Comparison of ENCODE assay signal across 8 cellular contexts in the genomic region with DNA sequence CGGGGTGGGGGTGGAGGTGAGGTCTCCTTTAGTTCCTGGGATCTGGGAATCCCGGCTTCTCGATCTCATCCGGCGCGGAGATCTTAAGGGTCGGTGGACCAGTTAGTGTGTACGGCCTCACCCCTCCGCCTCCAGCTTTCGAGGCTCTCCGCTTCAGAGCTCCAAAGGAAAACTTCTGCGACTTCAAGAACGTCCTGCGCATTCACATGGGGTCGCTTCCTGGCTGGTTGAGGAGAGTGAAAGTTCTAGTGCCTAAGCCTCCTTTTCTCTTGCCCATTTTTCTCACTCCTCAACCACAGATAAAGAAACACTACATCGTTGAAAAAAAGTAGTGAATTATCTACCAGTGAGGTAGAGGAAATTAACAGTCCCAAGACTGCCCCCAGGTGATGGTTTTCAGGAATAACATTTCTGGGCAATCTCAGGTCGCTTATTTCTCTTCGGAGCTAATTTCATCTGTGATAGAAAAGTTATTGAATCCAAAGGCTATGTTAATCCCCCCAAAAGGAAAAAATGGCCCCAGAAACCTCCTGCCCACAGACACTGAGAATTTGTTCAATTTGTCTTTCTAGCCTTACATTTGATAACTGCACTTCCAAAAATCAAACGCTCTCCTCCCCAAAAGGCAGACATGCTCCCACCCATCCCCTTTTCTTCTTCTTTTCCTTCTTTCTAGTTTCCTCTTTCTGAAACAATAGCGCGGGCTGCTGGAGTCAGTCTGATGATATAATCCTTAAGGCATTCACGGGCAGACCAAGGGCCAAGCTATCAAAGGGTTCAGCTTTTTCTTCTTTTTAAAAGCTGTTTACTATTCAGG. TPM values are rescaled to one million over a fixed set of nuclear protein-coding genes. Genes with fewer than 3 reads are reported as not detected.
DNase-seq lines count a peak whose midpoint lies in the region; ATAC-seq, FAIRE-seq and TF ChIP-seq lines count a peak whose summit lies in the region.

No MANE protein-coding gene starts in this region.

- H3K36me3 ChIP-seq in HepG2 (replicated peaks in 1 of 2; ENCODE audit: control insufficient read depth in 1 of 2, insufficient read depth in 2 of 2, low read length in 2 of 2) (no peaks in the 10 kb centered on the region), subcutaneous abdominal adipose tissue (ENCODE audit: control insufficient read depth in 5 of 5, insufficient read depth in 5 of 5, low read length in 5 of 5) (no peaks in the 10 kb centered on the region)

- peak; percentile 73 for TF ChIP-seq RAD21 in HepG2 (CRISPR knock-in tag; IDR thresholded peaks at IDR 0.05)

- H3K27me3 ChIP-seq in HepG2 (ENCODE audit: control insufficient read depth in 1 of 2, insufficient read depth in 2 of 2, low read length in 2 of 2) = no peaks in the 10 kb centered on the region
- peaks cover 23 to 36% (median 26%) of the 10 kb centered on the region in 5 donors for H3K27me3 ChIP-seq in subcutaneous abdominal adipose tissue (ENCODE audit: control insufficient read depth in 5 of 5, insufficient read depth in 4 of 5, low read length in 5 of 5)

- TF ChIP-seq EP300 in HepG2 (IDR thresholded peaks at IDR 0.05; ENCODE audit: low read depth in 2 of 2, low read length in 2 of 2) (no peak), HepG2 (CRISPR knock-in tag; IDR thresholded peaks at IDR 0.05; ENCODE audit: borderline replicate concordance) (no peak)

- no peaks in the 10 kb centered on the region; the same call in 1 of the 2 replicates for H3K9me3 ChIP-seq in HepG2 (ENCODE audit: low read length)
- H3K9me3 ChIP-seq in subcutaneous abdominal adipose tissue (ENCODE audit: control insufficient read depth in 5 of 5, low read length in 5 of 5) = peaks cover 0 to 2% (median 0%) of the 10 kb centered on the region in 5 donors

- no peaks in the 10 kb centered on the region for H3K79me2 ChIP-seq in HepG2 (ENCODE audit: insufficient read depth, low read length)

- TF ChIP-seq CTCF in GM12875 (IDR thresholded peaks at IDR 0.05; ENCODE audit: borderline replicate concordance, insufficient read depth, low read depth, low read length) (peak; percentile 33; the same call in 1 of the 2 replicates), choroid plexus epithelial cell (conservative IDR thresholded peaks at IDR 0.05; ENCODE audit: low read depth, low read length) (peak; percentile 62), HepG2 (CRISPR knock-in tag; IDR thresholded peaks at IDR 0.05) (peak; percentile 69)

- H3K4me3 ChIP-seq in GM12875 (ENCODE audit: low read depth, low read length) (no peak overlapping the region), choroid plexus epithelial cell (ENCODE audit: low read depth, low read length) (peak overlapping the region; percentile 53), HepG2 (replicated peaks in 1 of 3; ENCODE audit: insufficient read depth in 1 of 3, low read depth in 2 of 3, low read length in 3 of 3) (no peak overlapping the region), subcutaneous abdominal adipose tissue (ENCODE audit: low read depth in 1 of 5, low read length in 5 of 5) (peak overlapping the region; percentile 40 to 58 (median 46))

- CTCF ChIA-PET in HepG2 (lab: Yijun Ruan, JAX; ENCODE audit: low intra/inter-chr PET ratio, low total read pairs) = interaction anchor here (1.6 kb wide), 1 partner anchor 182 kb away, joined by 6 read pairs; no protein-coding TSS in a partner anchor

- DNase-seq in AG08395 (ENCODE audit: low spot score) (peak; percentile 56), OCI-M1 (lab: John Stamatoyannopoulos, UW) (peak; percentile 81), choroid plexus epithelial cell (ENCODE audit: low read depth) (peak; percentile 91), HepG2 (ENCODE audit: low spot score) (peak; percentile 44), T-helper 9 cell (no peak)

- in situ Hi-C loops in HepG2 (cut with HindIII; ENCODE audit: extremely low pct_ligation_motif_present, low pct_unique_long_range_greater_than_20kb) = loop anchor here (25.0 kb wide), 2 partner anchors 446 to 846 kb away; no protein-coding TSS in a partner anchor

- FAIRE-seq in HepG2 (lab: Jason Lieb, UNC) = peak; percentile 77

- WGBS in HepG2 (ENCODE audit: low lambda C conversion rate) = 72% methylated on average over 20 of the region's 22 CpGs

- H3K9ac ChIP-seq in HepG2 (ENCODE audit: insufficient read depth, low read depth, low read length) = no peak overlapping the region
- no peak overlapping the region for H3K9ac ChIP-seq in subcutaneous abdominal adipose tissue (ENCODE audit: low read length in 5 of 5)

- H3K4me2 ChIP-seq in HepG2 (ENCODE audit: low read depth, low read length) = no peak overlapping the region

- no peak overlapping the region for H2AFZ ChIP-seq in HepG2 (ENCODE audit: low read length)

- POLR2A ChIA-PET in HepG2 (lab: Yijun Ruan, JAX) = no interaction called here

- intact Hi-C loops in HepG2 (cut with micrococcal nuclease; ENCODE audit: unreplicated experiment) = loop anchor here (5.0 kb wide), 1 partner anchor 186 kb away; no protein-coding TSS in a partner anchor

- H4K20me1 ChIP-seq in HepG2 (ENCODE audit: insufficient read depth, low read length) = no peaks in the 10 kb centered on the region

- no peak for TF ChIP-seq POLR2A in HepG2 (IDR thresholded peaks at IDR 0.05; ENCODE audit: insufficient read depth in 1 of 2, low read depth in 2 of 2, low read length in 2 of 2)

- BruUV-seq in HepG2 (replicated peaks; lab: Mats Ljungman, UMichigan) = no TSS peak

- no peak overlapping the region for H3K27ac ChIP-seq in HepG2 (ENCODE audit: extremely low read length, insufficient read depth, low read length)
- no peak overlapping the region for H3K27ac ChIP-seq in subcutaneous abdominal adipose tissue (ENCODE audit: low read depth, low read length)

- ATAC-seq in HG03571 (IDR thresholded peaks at IDR 0.05; ENCODE audit: unreplicated experiment) = peak; percentile 66
- ATAC-seq in HepG2 = peak; percentile 69

- H3K4me1 ChIP-seq in HepG2 (ENCODE audit: insufficient read depth, low read length) (no peaks in the 10 kb centered on the region), subcutaneous abdominal adipose tissue (ENCODE audit: control insufficient read depth in 5 of 5, insufficient read depth in 5 of 5, low read length in 5 of 5) (peaks cover 0 to 23% (median 19%) of the 10 kb centered on the region in 5 donors)

TF ChIP-seq in HepG2, 621 proteins besides CTCF, POLR2A, EP300 and RAD21 (continues in another document):
- TF ChIP-seq SMC3 (IDR thresholded peaks at IDR 0.05; ENCODE audit: low read length) (peak; percentile 93), TEAD2 (CRISPR knock-in tag; IDR thresholded peaks at IDR 0.05) (no peak), STAG1 (CRISPR knock-in tag; IDR thresholded peaks at IDR 0.05) (peak; percentile 83), ZNF451 (CRISPR knock-in tag; IDR thresholded peaks at IDR 0.05) (no peak), ERF (CRISPR knock-in tag; IDR thresholded peaks at IDR 0.05) (0 out of 2 replicates have a peak, but pooled peaks have one; percentile 28), KDM2A (CRISPR knock-in tag; IDR thresholded peaks at IDR 0.05; ENCODE audit: borderline replicate concordance, low read depth) (no peak), AGO2 (optimal IDR thresholded peaks at IDR 0.05; ENCODE audit: low read depth, low read length) (no peak), HMG20A (CRISPR knock-in tag; IDR thresholded peaks at IDR 0.05; ENCODE audit: borderline replicate concordance) (no peak), FOXJ3 (CRISPR knock-in tag; IDR thresholded peaks at IDR 0.05; ENCODE audit: borderline replicate concordance) (no peak)
- TF ChIP-seq, protein P1, sequence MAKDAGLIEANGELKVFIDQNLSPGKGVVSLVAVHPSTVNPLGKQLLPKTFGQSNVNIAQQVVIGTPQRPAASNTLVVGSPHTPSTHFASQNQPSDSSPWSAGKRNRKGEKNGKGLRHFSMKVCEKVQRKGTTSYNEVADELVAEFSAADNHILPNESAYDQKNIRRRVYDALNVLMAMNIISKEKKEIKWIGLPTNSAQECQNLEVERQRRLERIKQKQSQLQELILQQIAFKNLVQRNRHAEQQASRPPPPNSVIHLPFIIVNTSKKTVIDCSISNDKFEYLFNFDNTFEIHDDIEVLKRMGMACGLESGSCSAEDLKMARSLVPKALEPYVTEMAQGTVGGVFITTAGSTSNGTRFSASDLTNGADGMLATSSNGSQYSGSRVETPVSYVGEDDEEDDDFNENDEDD (CRISPR knock-in tag; IDR thresholded peaks at IDR 0.05; ENCODE audit: borderline replicate concordance) = no peak

RNA-seq across cellular contexts. Expression of a gene that starts 20.5 kb away (rescaled TPM):
- 0.42 and 0.49 TPM in 2 replicates for total RNA-seq in HepG2 (2016; rRNA removed; fragmentation: Illumina TruSeq; extraction: Trizol)
- total RNA-seq in HepG2 (2016; cell fraction: cytosol; rRNA removed; fragmentation: Illumina TruSeq; extraction: Trizol; ENCODE audit: low read depth) = not detected in 2 replicates
- total RNA-seq in HepG2 (2016; cell fraction: insoluble cytoplasmic fraction; rRNA removed; fragmentation: Illumina TruSeq; extraction: Trizol) = 0.28 and 0.51 TPM in 2 replicates
- total RNA-seq in HepG2 (2016; cell fraction: membrane; rRNA removed; fragmentation: Illumina TruSeq; extraction: Trizol) = 0.14 and 0.28 TPM in 2 replicates
- total RNA-seq in HepG2 (2016; cell fraction: nucleus; rRNA removed; fragmentation: Illumina TruSeq; extraction: Trizol) = 0.22 and 0.37 TPM in 2 replicates
- polyA plus RNA-seq in HepG2 (2011; rRNA removed) = 1.9 and 3.5 TPM in 2 replicates
- polyA plus RNA-seq in HepG2 (2011; cell fraction: cytosol; rRNA removed) = 1.4 and 3.5 TPM in 2 replicates
- polyA plus RNA-seq in HepG2 (2011; cell fraction: nucleus; rRNA removed) = 1.2 and 1.9 TPM in 2 replicates
- 5.0 and 5.5 TPM in 2 replicates for polyA plus RNA-seq in HepG2 (2012)
- polyA plus RNA-seq in HepG2 (2016; cell fraction: cytosol; fragmentation: Illumina TruSeq; extraction: Trizol; ENCODE audit: low read depth) = 0.06 TPM in 2 replicates
- 0.42 and 0.59 TPM in 2 replicates for polyA plus RNA-seq in HepG2 (2016; cell fraction: insoluble cytoplasmic fraction; fragmentation: Illumina TruSeq; extraction: Trizol; ENCODE audit: low read depth)
- 0.08 and 0.22 TPM in 2 replicates for polyA plus RNA-seq in HepG2 (2016; cell fraction: membrane; fragmentation: Illumina TruSeq; extraction: Trizol; ENCODE audit: low read depth)
- polyA plus RNA-seq in HepG2 (2016; cell fraction: nucleus; fragmentation: Illumina TruSeq; extraction: Trizol; ENCODE audit: insufficient read depth, low read depth) = 0.28 and 0.34 TPM in 2 replicates
- polyA minus RNA-seq in HepG2 (2011; rRNA and poly(A)+ RNA removed; ENCODE audit: low replicate concordance) = 0.58 and 4.3 TPM in 2 replicates
- 1.5 and 2.6 TPM in 2 replicates for polyA minus RNA-seq in HepG2 (2011; cell fraction: cytosol; rRNA and poly(A)+ RNA removed)
- polyA minus RNA-seq in HepG2 (2011; cell fraction: nucleus; rRNA and poly(A)+ RNA removed) = 3.3 and 6.3 TPM in 2 replicates

Comparison
In these comparisons a context has a peak if more than half of its experiments do, and no peak if none do; other contexts are left out.
1. H3K4me3 ChIP-seq: peak in choroid plexus epithelial cell (single experiment) and subcutaneous abdominal adipose tissue (5 of 5); none in GM12875 (single experiment) and HepG2 (0 of 3).
2. Peak in every context shown above with its lines, with median percentiles within 50 percentile points of each other: CTCF ChIP-seq.